20 cellular contexts compared by ENCODE assay signal in genomic region chr2:200616656-200617055, GRCh38. TPM values are rescaled to one million over a fixed set of nuclear protein-coding genes. Genes with fewer than 3 reads are reported as not detected.
DNase-seq lines count a peak whose midpoint lies in the region; ATAC-seq, FAIRE-seq and TF ChIP-seq lines count a peak whose summit lies in the region.
"Had no signal": no experiment of that assay in that cellular context is flagged by ENCODE, and none has a peak within 500 bp of the region (broad histone marks: within the 10 kb centered on the region; RNA-seq: fewer than 3 reads in every experiment).

No MANE protein-coding gene starts in this region.

- H3K79me2 ChIP-seq in K562 (ENCODE audit: control insufficient read depth, insufficient read depth, low read length): no peaks in the 10 kb centered on the region
- no peaks in the 10 kb centered on the region for H3K79me2 ChIP-seq in smooth muscle cell (ENCODE audit: low read depth)

- in situ Hi-C loops in K562 (cut with MboI): no loop called here

- no peaks in the 10 kb centered on the region for H3F3A ChIP-seq in smooth muscle cell (ENCODE audit: low read depth)

- H3K36me3 ChIP-seq in K562 (ENCODE audit: control insufficient read depth, insufficient read depth, low read length): no peaks in the 10 kb centered on the region
- no peaks in the 10 kb centered on the region for H3K36me3 ChIP-seq in smooth muscle cell (ENCODE audit: low read depth)
- no peaks in the 10 kb centered on the region for H3K36me3 ChIP-seq in vagina

- ATAC-seq in K562: no peak
- ATAC-seq: stimulated activated memory B cell treated with anti-CD40 and anti-IgM and Interleukin-4, amounts not matched to agents 10 μg/mL and 1 μg/mL and 100 μg/mL, for 72 hours had no signal

- TF ChIP-seq POLR2A in K562 (conservative IDR thresholded peaks at IDR 0.05) (no peak), vagina (IDR thresholded peaks at IDR 0.05) (no peak)

- no TSS peak for BruUV-seq in K562 (replicated peaks; lab: Mats Ljungman, UMichigan)

- no peak for TF ChIP-seq RAD21 in K562 (CRISPR knock-in tag; conservative IDR thresholded peaks at IDR 0.05 in 1 of 2, IDR thresholded peaks at IDR 0.05 in 1 of 2)

- H3K27ac ChIP-seq in K562 (ENCODE audit: extremely low read depth, low read depth, low read length) (no peak overlapping the region), smooth muscle cell (ENCODE audit: low read depth) (no peak overlapping the region), vagina (no peak overlapping the region)
- H3K27ac ChIP-seq: 22Rv1, C4-2B, esophagus muscularis mucosa had no signal

- WGBS in K562 (ENCODE audit: insufficient coverage, low coverage, missing lambda C conversion rate): 7% methylated on average over 4 of the region's 4 CpGs
- WGBS in smooth muscle cell (ENCODE audit: low lambda C conversion rate): 95% methylated on average over 4 of the region's 4 CpGs

- no peak for TF ChIP-seq EP300 in K562 (IDR thresholded peaks at IDR 0.05; ENCODE audit: low read length)

- DNase-seq in NOMO-1 treated with DMSO at 0.1 percent for 48 hours (lab: John Stamatoyannopoulos, UW; ENCODE audit: unreplicated experiment): peak; percentile 40
- DNase-seq in NOMO-1 treated with dmso at 0.1 percent for 144 hours (lab: John Stamatoyannopoulos, UW; ENCODE audit: unreplicated experiment): no peak
- DNase-seq in K562 (ENCODE audit: extremely low read depth in 1 of 4, low spot score in 3 of 4): no peak
- DNase-seq in iris pigment epithelial cell (ENCODE audit: low read depth): peak; percentile 65
- no peak for DNase-seq in smooth muscle cell (lab: John Stamatoyannopoulos, UW; ENCODE audit: unreplicated experiment)
- no peak for DNase-seq in DMS114 treated with DMSO at 0.1 percent for 48 hours (lab: John Stamatoyannopoulos, UW; ENCODE audit: unreplicated experiment)
- DNase-seq in HUDEP-2 (lab: John Stamatoyannopoulos, UW; ENCODE audit: unreplicated experiment in 76 of 76): no peak
- DNase-seq in vagina (ENCODE audit: extremely low spot score in 2 of 2): no peak
- DNase-seq: activated CD4-positive, alpha-beta T cell treated with anti-CD3 and anti-CD28 coated beads, Interleukin-2, amount 10 ng/mL, durations not matched to agents 7 days and 5 days; activated CD8-positive, alpha-beta memory T cell treated with anti-CD3 and anti-CD28 coated beads, Interleukin-2, amount 50 U/mL, for 48 hours; activated naive CD4-positive, alpha-beta T cell treated with anti-CD3 and anti-CD28 coated beads, Interleukin-2, amount 50 U/mL, for 16 hours; DMS153; NCI-H1092 treated with DMSO at 0.1 percent for 48 hours had no signal

- no peak for TF ChIP-seq CTCF in K562 (IDR thresholded peaks at IDR 0.05 in 2 of 3, conservative IDR thresholded peaks at IDR 0.05 in 1 of 3; ENCODE audit: insufficient read depth in 2 of 3, low read depth in 1 of 3, low read length in 3 of 3)
- TF ChIP-seq CTCF in smooth muscle cell (IDR thresholded peaks at IDR 0.05; ENCODE audit: borderline replicate concordance, insufficient read depth, poor library complexity, severe bottlenecking): no peak
- TF ChIP-seq CTCF in vagina (IDR thresholded peaks at IDR 0.05): no peak

- H3K9me1 ChIP-seq in K562 (ENCODE audit: control insufficient read depth, insufficient read depth, low read length): no peaks in the 10 kb centered on the region

- no peak for FAIRE-seq in K562 (lab: Jason Lieb, UNC)
- FAIRE-seq: pancreas had no signal

- H3K4me3 ChIP-seq in K562 (no peak overlapping the region), smooth muscle cell (no peak overlapping the region), vagina (no peak overlapping the region)
- H3K4me3 ChIP-seq: esophagus muscularis mucosa, pancreas had no signal

- H3K27me3 ChIP-seq in K562 (ENCODE audit: control insufficient read depth in 2 of 2, insufficient read depth in 2 of 2, low read length in 2 of 2) (peaks cover 0 to 9% of the 10 kb centered on the region in 2 experiments; a peak in 2 of 5 replicates), smooth muscle cell (ENCODE audit: low read depth) (no peaks in the 10 kb centered on the region), vagina (no peaks in the 10 kb centered on the region)
- H3K27me3 ChIP-seq: dorsolateral prefrontal cortex, esophagus muscularis mucosa, pancreas had no signal

- H3K9ac ChIP-seq in K562 (ENCODE audit: insufficient read depth in 1 of 2, low read depth in 2 of 2, low read length in 2 of 2): no peak overlapping the region
- no peak overlapping the region for H3K9ac ChIP-seq in smooth muscle cell (ENCODE audit: low read depth)

- H4K20me1 ChIP-seq in K562 (replicated peaks; ENCODE audit: control insufficient read depth, insufficient read depth, low read length) (no peaks in the 10 kb centered on the region), smooth muscle cell (ENCODE audit: low read depth) (no peaks in the 10 kb centered on the region)

- intact Hi-C loops in K562 (cut with micrococcal nuclease) (loop anchor here (10.0 kb wide), 1 partner anchor 132 kb away; no protein-coding TSS in a partner anchor), vagina (cut with DNase I) (no loop called here)

- POLR2A ChIA-PET in K562 (lab: Yijun Ruan, JAX): interaction anchor here (1.1 kb wide), 2 partner anchors 13 to 15 kb away, joined by 3 to 6 read pairs; no protein-coding TSS in a partner anchor

- H3K4me1 ChIP-seq in K562 (replicated peaks in 1 of 2; ENCODE audit: control insufficient read depth in 2 of 2, insufficient read depth in 2 of 2, low read length in 2 of 2): peaks cover 0 to 5% of the 10 kb centered on the region in 2 experiments; a peak in 2 of 5 replicates
- no peaks in the 10 kb centered on the region for H3K4me1 ChIP-seq in smooth muscle cell (ENCODE audit: low read depth)
- no peaks in the 10 kb centered on the region for H3K4me1 ChIP-seq in vagina

- CTCF ChIA-PET in K562 (lab: Yijun Ruan, JAX; ENCODE audit: low intra/inter-chr PET ratio): no interaction called here

- no peaks in the 10 kb centered on the region for H3K9me3 ChIP-seq in K562 (replicated peaks; ENCODE audit: control insufficient read depth, insufficient read depth, low read depth, low read length)
- no peaks in the 10 kb centered on the region for H3K9me3 ChIP-seq in smooth muscle cell (replicated peaks; ENCODE audit: low read depth)
- H3K9me3 ChIP-seq in vagina: no peaks in the 10 kb centered on the region
- H3K9me3 ChIP-seq: esophagus muscularis mucosa, pancreas had no signal

- no peak overlapping the region for H3K4me2 ChIP-seq in K562 (ENCODE audit: insufficient read depth, low read length)
- no peak overlapping the region for H3K4me2 ChIP-seq in smooth muscle cell

- H2AFZ ChIP-seq in K562 (ENCODE audit: low read depth, low read length): peak overlapping the region; percentile 28
- H2AFZ ChIP-seq in smooth muscle cell (ENCODE audit: low read depth): peak overlapping the region; percentile 28

TF ChIP-seq in K562, 482 proteins besides CTCF, POLR2A, EP300 and RAD21:
- no peak for TF ChIP-seq BHLHE40 (IDR thresholded peaks at IDR 0.05; ENCODE audit: low read length)
- TF ChIP-seq MCM3 (IDR thresholded peaks at IDR 0.05): no peak
- no peak for TF ChIP-seq PHF20 (IDR thresholded peaks at IDR 0.05; ENCODE audit: partially characterized antibody)
- TF ChIP-seq CEBPB (tag; IDR thresholded peaks at IDR 0.05): 0 out of 2 replicates have a peak, but pooled peaks have one; percentile 15

RNA-seq across cellular contexts. Expression of gene AOX1, which starts 30.8 kb away (rescaled TPM):
- total RNA-seq in K562 (2011; cell fraction: chromatin; rRNA removed; ENCODE audit: low replicate concordance): not detected in 2 replicates
- 0.92 TPM in 1 of 2 replicates, not detected in the other for total RNA-seq in K562 (2011; cell fraction: nucleolus; rRNA removed)
- not detected in 2 replicates for total RNA-seq in K562 (2011; cell fraction: nucleoplasm; rRNA removed)
- 0.16 TPM in 1 of 2 replicates, not detected in the other for total RNA-seq in K562 (2014; rRNA removed)
- not detected in 2 replicates for total RNA-seq in K562 (2014; rRNA removed; fragmentation: Illumina TruSeq; extraction: Trizol)
- not detected in 2 replicates for total RNA-seq in K562 (2015; rRNA removed; fragmentation: Illumina TruSeq; extraction: Trizol)
- 0.55 and 0.69 TPM in 2 replicates for total RNA-seq in K562 (2021)
- polyA plus RNA-seq in K562 (2011; rRNA removed): 0.10 and 0.20 TPM in 2 replicates
- 0.06 and 0.55 TPM in 2 replicates for polyA plus RNA-seq in K562 (2011; cell fraction: cytosol; rRNA removed)
- 0.23 and 0.37 TPM in 2 replicates for polyA plus RNA-seq in K562 (2011; cell fraction: nucleus; rRNA removed)
- polyA plus RNA-seq in K562 (2012): 0.05 TPM in 1 of 2 replicates, not detected in the other
- polyA plus RNA-seq in K562 (2014; fragmentation: Illumina TruSeq; extraction: Trizol): not detected in 2 replicates
- polyA plus RNA-seq in K562 (2014; fragmentation: Nextera tagmentation; extraction: Ambion mirVana): under 1 TPM in 1 of 2 experiments, not detected in 1; 0.20 TPM
- polyA plus RNA-seq in K562 (2014; rRNA removed): not detected in 2 replicates
- 0.04 and 0.63 TPM in 2 replicates for polyA minus RNA-seq in K562 (2011; rRNA and poly(A)+ RNA removed)
- polyA minus RNA-seq in K562 (2011; cell fraction: cytosol; rRNA and poly(A)+ RNA removed): 0.73 TPM in 1 of 2 replicates, not detected in the other
- polyA minus RNA-seq in K562 (2011; cell fraction: nucleus; rRNA and poly(A)+ RNA removed): 0.11 and 0.13 TPM in 2 replicates
- 0.18 and 0.54 TPM in 2 replicates for total RNA-seq in smooth muscle cell
- polyA plus RNA-seq in smooth muscle cell: not detected in 2 replicates
- total RNA-seq in vagina: 84.5 TPM
- polyA plus RNA-seq: IgD-negative memory B cell had no signal

Comparison
In these comparisons a context has a peak if more than half of its experiments do, and no peak if none do; other contexts are left out.
1. DNase-seq: peak in NOMO-1 treated with DMSO at 0.1 percent for 48 hours (single experiment) and iris pigment epithelial cell (single experiment); none in NOMO-1 treated with dmso at 0.1 percent for 144 hours (single experiment), K562 (0 of 4), smooth muscle cell (single experiment), DMS114 treated with DMSO at 0.1 percent for 48 hours (single experiment), HUDEP-2 (0 of 76) and vagina (0 of 2).
2. RNA of gene AOX1, which starts 30.8 kb away (total RNA-seq): 84.5 TPM in vagina (single experiment); 0.18 to 0.54 TPM in smooth muscle cell and 0.16 to 0.92 TPM in K562; every median in the first group is over 10 times any median in the second.